8 cellular contexts compared by ENCODE assay signal in genomic region chr18:24398515-24398914, GRCh38. TPM values are rescaled to one million over a fixed set of nuclear protein-coding genes. Genes with fewer than 3 reads are reported as not detected.
DNase-seq lines count a peak whose midpoint lies in the region; ATAC-seq lines count a peak whose summit lies in the region.

No MANE protein-coding gene starts in this region.

- peak overlapping the region in 7 of 11 experiments; percentile 25 to 98 (median 51); a peak in 6 of 22 replicates for H3K9ac ChIP-seq in BLaER1 treated with 17β-estradiol and CSF1 and Interleukin-3, amounts not matched to agents 10 nM and 100 nM
- peak overlapping the region; percentile 32 to 54 for H3K9ac ChIP-seq in mucosa of rectum (ENCODE audit: low read depth in 1 of 2, low read length in 2 of 2)

- no peaks in the 10 kb centered on the region for H3K36me3 ChIP-seq in BLaER1 treated with 17β-estradiol and CSF1 and Interleukin-3, amounts not matched to agents 10 nM and 100 nM
- H3K36me3 ChIP-seq in mucosa of rectum (ENCODE audit: control insufficient read depth in 2 of 2, insufficient read depth in 2 of 2, low read length in 2 of 2) (no peaks in the 10 kb centered on the region), aorta (ENCODE audit: control insufficient read depth in 1 of 2, insufficient read depth in 2 of 2, low read length in 1 of 2) (no peaks in the 10 kb centered on the region)

- H3K9me3 ChIP-seq in BLaER1 treated with 17β-estradiol and CSF1 and Interleukin-3, amounts not matched to agents 10 nM and 100 nM (replicated peaks in 1 of 11): no peaks in the 10 kb centered on the region
- H3K9me3 ChIP-seq in mucosa of rectum (ENCODE audit: control insufficient read depth in 2 of 2, low read length in 2 of 2): no peaks in the 10 kb centered on the region
- H3K9me3 ChIP-seq in aorta (ENCODE audit: control insufficient read depth, low read length): no peaks in the 10 kb centered on the region

- intact Hi-C loops in aorta (cut with DNase I): loop anchor here (2.0 to 10.0 kb wide), 3 partner anchors 28 to 956 kb away; partner anchors contain the start of genes ZNF521 (in 2 of the 2) and IMPACT (in 1 of the 2)

- H3K4me3 ChIP-seq in BLaER1 treated with 17β-estradiol and CSF1 and Interleukin-3, amounts not matched to agents 10 nM and 100 nM: peak overlapping the region in 9 of 10 experiments; percentile 52 to 91 (median 78); a peak in 16 of 20 replicates
- H3K4me3 ChIP-seq in mucosa of rectum (ENCODE audit: low read length in 2 of 2): peak overlapping the region in 1 of 2 donors; percentile 70
- H3K4me3 ChIP-seq in aorta (ENCODE audit: low read length in 2 of 2): no peak overlapping the region

- peak overlapping the region in 1 of 11 experiments; percentile 41; a peak in 1 of 22 replicates for H3K27ac ChIP-seq in BLaER1 treated with 17β-estradiol and CSF1 and Interleukin-3, amounts not matched to agents 10 nM and 100 nM
- H3K27ac ChIP-seq in mucosa of rectum (ENCODE audit: low read depth in 2 of 2, low read length in 2 of 2): no peak overlapping the region
- no peak overlapping the region for H3K27ac ChIP-seq in aorta (ENCODE audit: low read depth in 1 of 2, low read length in 2 of 2)

- no peaks in the 10 kb centered on the region; a peak in 1 of 22 replicates for H4K20me1 ChIP-seq in BLaER1 treated with 17β-estradiol and CSF1 and Interleukin-3, amounts not matched to agents 10 nM and 100 nM

- no peaks in the 10 kb centered on the region for H3K27me3 ChIP-seq in BLaER1 treated with 17β-estradiol and CSF1 and Interleukin-3, amounts not matched to agents 10 nM and 100 nM
- H3K27me3 ChIP-seq in mucosa of rectum (ENCODE audit: control insufficient read depth in 2 of 2, insufficient read depth in 2 of 2, low read length in 2 of 2): no peaks in the 10 kb centered on the region
- H3K27me3 ChIP-seq in aorta (ENCODE audit: control insufficient read depth in 1 of 2, insufficient read depth in 2 of 2, low read length in 1 of 2): no peaks in the 10 kb centered on the region

- ATAC-seq in HG02798 (IDR thresholded peaks at IDR 0.05; ENCODE audit: poor library complexity, unreplicated experiment): no peak
- ATAC-seq in HG03196 (IDR thresholded peaks at IDR 0.05; ENCODE audit: unreplicated experiment): no peak
- no peak for ATAC-seq in aorta (ENCODE audit: low FRiP score)

- WGBS in aorta, 2 donors: 93 to 94% methylated on average over 15 of the region's 15 CpGs

- peaks cover 29 to 36% (median 32%) of the 10 kb centered on the region in 10 experiments for H3K4me1 ChIP-seq in BLaER1 treated with 17β-estradiol and CSF1 and Interleukin-3, amounts not matched to agents 10 nM and 100 nM
- H3K4me1 ChIP-seq in mucosa of rectum (ENCODE audit: control insufficient read depth in 2 of 2, insufficient read depth in 2 of 2, low read length in 2 of 2) (peaks cover 3% of the 10 kb centered on the region in 2 donors), aorta (ENCODE audit: control insufficient read depth in 1 of 2, insufficient read depth in 2 of 2, low read length in 2 of 2) (no peaks in the 10 kb centered on the region)

- peak; percentile 17 for DNase-seq in KBM-7
- peak; percentile 19 for DNase-seq in cerebellar cortex (ENCODE audit: low spot score)
- DNase-seq in Kasumi-1 (lab: John Stamatoyannopoulos, UW): no peak
- no peak for DNase-seq in aorta

- peak overlapping the region; percentile 65 to 89 (median 80) for H3K4me2 ChIP-seq in BLaER1 treated with 17β-estradiol and CSF1 and Interleukin-3, amounts not matched to agents 10 nM and 100 nM

- in situ Hi-C loops in KBM-7 (cut with MboI; ENCODE audit: low pct_unique_long_range_greater_than_20kb, low sequenced_read_pairs): no loop called here

RNA-seq across cellular contexts. Expression of gene OSBPL1A, which starts 0.9 kb away (rescaled TPM):
- total RNA-seq in aorta: 10 to 100 TPM; 43.2 to 47.4 TPM
- 10 to 100 TPM; 21.7 to 30.9 TPM for polyA plus RNA-seq in aorta

RNA-seq across cellular contexts. Expression of gene IMPACT, which starts 28.0 kb away (rescaled TPM):
- 10 to 100 TPM; 20.7 to 28.2 TPM for total RNA-seq in aorta
- 10 to 100 TPM; 15.6 to 20.3 TPM for polyA plus RNA-seq in aorta

Comparison
In these comparisons a context has a peak if more than half of its experiments do, and no peak if none do; other contexts are left out.
1. H3K4me3 ChIP-seq: peak in BLaER1 treated with 17β-estradiol and CSF1 and Interleukin-3, amounts not matched to agents 10 nM and 100 nM (9 of 10); none in aorta (0 of 2).
2. DNase-seq: peak in KBM-7 (single experiment) and cerebellar cortex (single experiment); none in Kasumi-1 (0 of 2) and aorta (0 of 2).